ENCODE assay signal across 12 cellular contexts in the genomic region with DNA sequence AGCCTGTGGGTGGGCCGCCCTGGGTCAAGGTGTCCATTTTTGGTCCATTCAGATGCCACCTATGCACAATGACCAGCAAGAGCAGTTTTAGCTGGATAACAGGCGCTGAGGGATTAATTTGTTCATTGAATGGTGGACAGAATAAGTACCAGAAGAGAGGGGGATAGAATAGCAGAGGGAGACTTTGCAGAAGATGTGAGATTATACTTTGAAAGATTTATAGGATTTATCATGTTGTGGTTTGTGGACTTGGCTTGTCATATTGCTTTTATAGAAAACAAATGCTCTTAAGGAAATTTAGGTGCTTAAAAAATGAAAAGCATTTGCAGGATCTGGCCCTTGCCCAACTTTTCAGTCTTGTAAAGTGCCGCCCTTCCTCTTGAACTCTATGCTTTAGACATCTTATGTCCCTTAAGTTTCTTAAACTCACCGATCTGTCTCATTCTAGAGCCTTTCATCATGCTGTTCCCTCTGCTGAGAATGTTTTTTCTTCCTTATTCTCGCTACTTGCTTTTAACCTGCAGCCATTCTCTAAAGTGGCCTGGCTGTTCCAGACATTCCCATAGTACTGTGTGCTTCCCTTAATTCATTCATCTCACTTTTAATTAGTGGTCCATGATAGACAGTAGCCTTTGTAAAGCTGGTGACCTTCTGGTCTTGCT. TPM values are rescaled to one million over a fixed set of nuclear protein-coding genes. Genes with fewer than 3 reads are reported as not detected.
DNase-seq lines count a peak whose midpoint lies in the region; ATAC-seq and TF ChIP-seq lines count a peak whose summit lies in the region.
"Had no signal": no experiment of that assay in that cellular context is flagged by ENCODE, and none has a peak within 500 bp of the region (broad histone marks: within the 10 kb centered on the region; RNA-seq: fewer than 3 reads in every experiment).

No MANE protein-coding gene starts in this region.

- H3K9me3 Mint-ChIP-seq in chondrocyte (ENCODE audit: low read depth) = no peaks in the 10 kb centered on the region
- no peaks in the 10 kb centered on the region for H3K9me3 Mint-ChIP-seq in mesothelial cell of epicardium
- H3K9me3 Mint-ChIP-seq: CD14-positive monocyte; CD8-positive, alpha-beta T cell; H9 had no signal

- no TSS peak for BruUV-seq in Panc1 (replicated peaks; lab: Mats Ljungman, UMichigan)

- H3K4me1 ChIP-seq in Panc1 (ENCODE audit: control insufficient read depth, insufficient read depth, low read length) = no peaks in the 10 kb centered on the region
- H3K4me1 ChIP-seq: A549 had no signal

- H3K27me3 Mint-ChIP-seq in chondrocyte (ENCODE audit: low read depth) (no peaks in the 10 kb centered on the region), mesothelial cell of epicardium (ENCODE audit: low read depth) (no peaks in the 10 kb centered on the region)

- ATAC-seq in HG02798 (IDR thresholded peaks at IDR 0.05; ENCODE audit: poor library complexity, unreplicated experiment) = peak; percentile 7
- 0 out of 2 replicates have a peak, but pooled peaks have one; percentile 33 for ATAC-seq in Panc1
- no peak for ATAC-seq in GM18498 (IDR thresholded peaks at IDR 0.05; ENCODE audit: unreplicated experiment)

- H3K27ac ChIP-seq in Panc1 (ENCODE audit: low read length) = no peak overlapping the region
- H3K27ac ChIP-seq: A549 had no signal

- in situ Hi-C loops in Panc1 (cut with HindIII; ENCODE audit: low pct_unique_long_range_greater_than_20kb, low sequenced_read_pairs) = no loop called here

- no peak overlapping the region for H3K4me3 ChIP-seq in Panc1 (ENCODE audit: low read depth in 2 of 2, low read length in 2 of 2)
- H3K4me3 ChIP-seq: A549 had no signal

- H3K9me3 ChIP-seq in Panc1 (ENCODE audit: control insufficient read depth, insufficient read depth, low read depth, low read length) = no peaks in the 10 kb centered on the region
- H3K9me3 ChIP-seq: A549 had no signal

- DNase-seq in Panc1 (ENCODE audit: low read depth, low spot score) (no peak), chondrocyte (ENCODE audit: low spot score) (no peak), mesothelial cell of epicardium (ENCODE audit: low spot score in 2 of 2, unreplicated experiment in 2 of 2) (no peak)
- DNase-seq in stimulated activated CD4-positive, alpha-beta T cell treated with anti-CD3 and anti-CD28 coated beads, Interleukin-12 subunit alpha, Interleukin-12 subunit beta, amount 100 ng/mL, for 4 hours = no peak
- DNase-seq in activated effector memory CD4-positive, alpha-beta T cell treated with anti-CD3 and anti-CD28 coated beads, Interleukin-2, amount 50 U/mL, for 16 hours = no peak
- DNase-seq: CD8-positive, alpha-beta T cell; GOT3; H9 had no signal

- intact Hi-C loops in Panc1 (cut with micrococcal nuclease; ENCODE audit: unreplicated experiment) = loop anchor here (5.0 kb wide), 1 partner anchor 1474 kb away; no protein-coding TSS in a partner anchor

- H3K4me3 Mint-ChIP-seq in chondrocyte (ENCODE audit: unreplicated experiment) = no peak overlapping the region
- H3K4me3 Mint-ChIP-seq in mesothelial cell of epicardium = no peak overlapping the region
- H3K4me3 Mint-ChIP-seq: CD14-positive monocyte; CD8-positive, alpha-beta T cell; H9 had no signal

- H3K27ac Mint-ChIP-seq in chondrocyte (ENCODE audit: unreplicated experiment) (peak overlapping the region; percentile 15), mesothelial cell of epicardium (peak overlapping the region; percentile 9)
- H3K27ac Mint-ChIP-seq: CD8-positive, alpha-beta T cell; H9 had no signal

- H3K27me3 ChIP-seq in Panc1 (ENCODE audit: control insufficient read depth, insufficient read depth, low read length) = no peaks in the 10 kb centered on the region

- 0 out of 2 replicates have a peak, but pooled peaks cover 2% of the 10 kb centered on the region for H3K36me3 ChIP-seq in Panc1 (ENCODE audit: control insufficient read depth, insufficient read depth, low read length)

- POLR2A ChIA-PET in Panc1 (lab: Charles Lee) = no interaction called here

- H3K4me1 Mint-ChIP-seq in chondrocyte (ENCODE audit: low read depth) (peaks cover 23% of the 10 kb centered on the region), mesothelial cell of epicardium (peaks cover 20% of the 10 kb centered on the region)
- H3K4me1 Mint-ChIP-seq: CD14-positive monocyte had no signal

- TF ChIP-seq CTCF in Panc1 (IDR thresholded peaks at IDR 0.05) (no peak), chondrocyte (IDR thresholded peaks at IDR 0.05) (no peak), mesothelial cell of epicardium (IDR thresholded peaks at IDR 0.05; ENCODE audit: unreplicated experiment) (no peak)

- CTCF ChIA-PET in Panc1 (lab: Charles Lee) = interaction anchor here (0.6 to 0.9 kb wide), 3 partner anchors 84 to 1471 kb away, joined by 3 to 5 read pairs (median 3); partner anchors contain the start of gene SLC17A5

- peaks cover 4% of the 10 kb centered on the region for H3K36me3 Mint-ChIP-seq in chondrocyte (ENCODE audit: low read depth)
- H3K36me3 Mint-ChIP-seq in mesothelial cell of epicardium = no peaks in the 10 kb centered on the region
- H3K36me3 Mint-ChIP-seq: CD8-positive, alpha-beta T cell had no signal

RNA-seq across cellular contexts. Expression of gene CD109, which starts 42.5 kb away (rescaled TPM):
- total RNA-seq in Panc1 (2021; ENCODE audit: unreplicated experiment) (46.1 TPM), chondrocyte (25.4 to 33.1 TPM (median 26.0 TPM) in 3 replicates), mesothelial cell of epicardium (3.7 to 4.3 TPM (median 3.8 TPM) in 3 replicates)
- polyA plus RNA-seq in Panc1 (2012; ENCODE audit: insufficient read length) = 14.5 TPM
